1 cellular context compared by ENCODE assay signal in the genomic region with DNA sequence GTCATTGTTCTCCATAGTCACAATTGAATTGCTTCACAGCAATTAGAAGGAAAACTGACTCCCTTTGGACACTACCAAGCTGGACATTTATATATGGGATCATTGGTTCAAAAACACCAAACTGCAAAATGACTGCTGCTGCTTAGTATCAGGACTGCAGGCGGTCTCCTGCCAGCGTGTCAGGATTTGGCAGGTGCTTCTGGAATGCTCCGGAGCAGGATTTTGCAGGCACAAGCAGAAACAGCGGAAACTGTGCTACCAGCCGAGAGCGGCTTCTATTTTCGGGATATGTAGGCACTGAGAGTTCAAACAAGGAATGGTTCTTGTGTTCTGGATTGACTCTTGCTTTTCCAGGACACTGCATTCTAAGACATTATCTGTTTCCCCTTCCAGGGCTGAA.
TF ChIP-seq lines count a peak whose summit lies in the region.

No MANE protein-coding gene starts in this region.

TF ChIP-seq in neural cell, 6 proteins besides CTCF, POLR2A, EP300 and RAD21 (continued from another document):
- TF ChIP-seq, protein P1, sequence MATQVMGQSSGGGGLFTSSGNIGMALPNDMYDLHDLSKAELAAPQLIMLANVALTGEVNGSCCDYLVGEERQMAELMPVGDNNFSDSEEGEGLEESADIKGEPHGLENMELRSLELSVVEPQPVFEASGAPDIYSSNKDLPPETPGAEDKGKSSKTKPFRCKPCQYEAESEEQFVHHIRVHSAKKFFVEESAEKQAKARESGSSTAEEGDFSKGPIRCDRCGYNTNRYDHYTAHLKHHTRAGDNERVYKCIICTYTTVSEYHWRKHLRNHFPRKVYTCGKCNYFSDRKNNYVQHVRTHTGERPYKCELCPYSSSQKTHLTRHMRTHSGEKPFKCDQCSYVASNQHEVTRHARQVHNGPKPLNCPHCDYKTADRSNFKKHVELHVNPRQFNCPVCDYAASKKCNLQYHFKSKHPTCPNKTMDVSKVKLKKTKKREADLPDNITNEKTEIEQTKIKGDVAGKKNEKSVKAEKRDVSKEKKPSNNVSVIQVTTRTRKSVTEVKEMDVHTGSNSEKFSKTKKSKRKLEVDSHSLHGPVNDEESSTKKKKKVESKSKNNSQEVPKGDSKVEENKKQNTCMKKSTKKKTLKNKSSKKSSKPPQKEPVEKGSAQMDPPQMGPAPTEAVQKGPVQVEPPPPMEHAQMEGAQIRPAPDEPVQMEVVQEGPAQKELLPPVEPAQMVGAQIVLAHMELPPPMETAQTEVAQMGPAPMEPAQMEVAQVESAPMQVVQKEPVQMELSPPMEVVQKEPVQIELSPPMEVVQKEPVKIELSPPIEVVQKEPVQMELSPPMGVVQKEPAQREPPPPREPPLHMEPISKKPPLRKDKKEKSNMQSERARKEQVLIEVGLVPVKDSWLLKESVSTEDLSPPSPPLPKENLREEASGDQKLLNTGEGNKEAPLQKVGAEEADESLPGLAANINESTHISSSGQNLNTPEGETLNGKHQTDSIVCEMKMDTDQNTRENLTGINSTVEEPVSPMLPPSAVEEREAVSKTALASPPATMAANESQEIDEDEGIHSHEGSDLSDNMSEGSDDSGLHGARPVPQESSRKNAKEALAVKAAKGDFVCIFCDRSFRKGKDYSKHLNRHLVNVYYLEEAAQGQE (IDR thresholded peaks at IDR 0.05; ENCODE audit: borderline replicate concordance), result no peak
- TF ChIP-seq SMC3 (conservative IDR thresholded peaks at IDR 0.05; ENCODE audit: poor library complexity), result no peak
- no peak for TF ChIP-seq MXI1 (conservative IDR thresholded peaks at IDR 0.05; ENCODE audit: poor library complexity, severe bottlenecking)
